Comparison of ENCODE assay signal across 17 cellular contexts in the genomic region with DNA sequence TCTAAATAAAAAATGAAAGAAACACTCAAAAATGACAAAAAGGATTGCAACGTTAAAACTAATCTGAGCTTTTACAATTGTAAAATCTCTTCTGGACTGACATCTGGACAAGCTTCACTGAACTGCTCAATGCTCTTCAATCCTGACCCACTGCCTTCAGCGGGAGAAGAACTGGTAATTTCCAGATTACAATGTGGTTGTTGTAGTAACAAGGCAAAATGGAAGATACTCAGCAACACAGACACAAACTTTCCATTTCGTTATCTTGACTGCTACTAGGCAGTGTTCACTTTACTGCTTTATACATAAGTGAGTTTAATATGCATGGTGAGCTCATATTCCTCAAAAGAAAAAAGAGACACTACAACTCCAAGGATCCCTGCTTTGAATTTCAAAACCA. TPM values are rescaled to one million over a fixed set of nuclear protein-coding genes. Genes with fewer than 3 reads are reported as not detected.
"Had no signal": no experiment of that assay in that cellular context is flagged by ENCODE, and none has a peak within 500 bp of the region (broad histone marks: within the 10 kb centered on the region; RNA-seq: fewer than 3 reads in every experiment).

No MANE protein-coding gene starts in this region.

- ATAC-seq: activated CD4-positive, alpha-beta T cell treated with anti-CD3 and anti-CD28 coated beads for 36 hours; esophagus mucosa; gastroesophageal sphincter; left lung; right cardiac atrium had no signal

- H3K4me3 ChIP-seq: colonic mucosa, gastroesophageal sphincter, heart right ventricle, left lung, prostate gland, skin epidermis, vagina had no signal

- H3K27ac ChIP-seq: colonic mucosa, gastroesophageal sphincter, heart right ventricle, left lung, prostate gland, skin epidermis, vagina had no signal

- DNase-seq: activated CD4-positive, alpha-beta memory T cell treated with anti-CD3 and anti-CD28 coated beads for 36 hours; activated CD4-positive, alpha-beta T cell treated with anti-CD3 and anti-CD28 coated beads for 36 hours; activated naive CD4-positive, alpha-beta T cell; activated naive CD8-positive, alpha-beta T cell treated with anti-CD3 and anti-CD28 coated beads, Interleukin-2, amount 10 ng/mL, durations not matched to agents 7 days and 5 days; activated T-cell treated with anti-CD3 and anti-CD28 coated beads for 4 hours; colonic mucosa; heart right ventricle; left lung; right cardiac atrium; stimulated activated CD4-positive, alpha-beta T cell treated with anti-CD3 and anti-CD28 coated beads, Interleukin-15, amount 100 ng/mL, for 24 hours; stimulated activated CD4-positive, alpha-beta T cell treated with anti-CD3 and anti-CD28 coated beads, Interleukin-2, amount 100 ng/mL, for 48 hours; trophoblast cell had no signal

- H3K27me3 ChIP-seq: colonic mucosa, gastroesophageal sphincter, heart right ventricle, left lung, vagina had no signal

- H3K4me1 ChIP-seq: colonic mucosa, left lung, prostate gland, vagina had no signal

- H3K36me3 ChIP-seq: colonic mucosa, gastroesophageal sphincter, heart right ventricle, left lung, prostate gland, vagina had no signal

- H3K9me3 ChIP-seq: colonic mucosa, gastroesophageal sphincter, heart right ventricle, left lung, prostate gland, vagina had no signal

RNA-seq across cellular contexts. Expression of a gene that starts 51.9 kb away (rescaled TPM):
- total RNA-seq: activated CD4-positive, alpha-beta memory T cell treated with anti-CD3 and anti-CD28 coated beads for 36 hours; activated CD4-positive, alpha-beta T cell treated with anti-CD3 and anti-CD28 coated beads for 36 hours; activated naive CD8-positive, alpha-beta T cell treated with anti-CD3 and anti-CD28 coated beads, Interleukin-2, amount 10 ng/mL, durations not matched to agents 7 days and 5 days had no signal
